In the genomic region with DNA sequence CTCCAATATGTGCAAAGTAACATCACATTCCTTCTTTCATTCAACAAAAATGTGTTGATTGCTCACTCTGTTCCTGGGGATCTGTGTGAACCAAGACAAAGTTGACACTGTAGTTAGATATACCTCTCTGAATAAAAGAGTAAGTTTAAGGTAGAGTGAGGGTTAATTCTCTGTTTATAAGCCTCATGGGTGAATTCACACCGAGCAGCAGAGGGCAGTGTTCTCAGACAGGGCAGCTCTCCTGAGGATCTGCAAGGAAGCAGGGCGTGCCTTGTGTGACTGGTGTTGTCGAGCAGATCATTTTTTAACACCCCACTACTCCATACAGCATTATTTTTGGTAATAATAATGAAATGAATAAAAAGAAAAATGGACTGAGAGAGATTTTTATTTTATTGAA, we compare ENCODE assay signal across 8 cellular contexts. TPM values are rescaled to one million over a fixed set of nuclear protein-coding genes. Genes with fewer than 3 reads are reported as not detected.
DNase-seq lines count a peak whose midpoint lies in the region; ATAC-seq, FAIRE-seq and TF ChIP-seq lines count a peak whose summit lies in the region.
"Had no signal": no experiment of that assay in that cellular context is flagged by ENCODE, and none has a peak within 500 bp of the region (broad histone marks: within the 10 kb centered on the region; RNA-seq: fewer than 3 reads in every experiment).

No MANE protein-coding gene starts in this region.

- H3K36me3 Mint-ChIP-seq in astrocyte (ENCODE audit: low read depth, unreplicated experiment) = no peaks in the 10 kb centered on the region

- H3K9me3 ChIP-seq in OCI-LY3 (ENCODE audit: insufficient read depth, low read length) (no peaks in the 10 kb centered on the region), astrocyte (ENCODE audit: insufficient read depth, low read depth, low read length) (no peaks in the 10 kb centered on the region), HepG2 (ENCODE audit: low read length) (no peaks in the 10 kb centered on the region), gastroesophageal sphincter (peaks cover 0 to 5% (median 0%) of the 10 kb centered on the region in 3 donors)

- TF ChIP-seq CTCF in GM12865 (IDR thresholded peaks at IDR 0.05; ENCODE audit: insufficient read depth, low read depth, low read length, missing control alignments) (peak; percentile 55), OCI-LY3 (IDR thresholded peaks at IDR 0.05; ENCODE audit: low read depth, low read length) (peak; percentile 77), astrocyte (IDR thresholded peaks at IDR 0.05; ENCODE audit: insufficient read depth, low read depth, low read length) (peak; percentile 25), HepG2 (CRISPR knock-in tag; IDR thresholded peaks at IDR 0.05) (peak; percentile 78), gastroesophageal sphincter (IDR thresholded peaks at IDR 0.05) (peak in 1 of 4 experiments; percentile 43), dorsolateral prefrontal cortex (IDR thresholded peaks at IDR 0.05 in 54 of 56, conservative IDR thresholded peaks at IDR 0.05 in 2 of 56; ENCODE audit: low read depth in 1 of 56, partially characterized antibody in 56 of 56) (peak in 11 of 56 donors; percentile 5 to 31 (median 15))

- H4K20me1 ChIP-seq in OCI-LY3 (ENCODE audit: insufficient read depth, low read length) (no peaks in the 10 kb centered on the region), astrocyte (ENCODE audit: insufficient read depth, low read length) (no peaks in the 10 kb centered on the region), HepG2 (ENCODE audit: insufficient read depth, low read length) (no peaks in the 10 kb centered on the region)

- no peaks in the 10 kb centered on the region for H3K79me2 ChIP-seq in OCI-LY3 (ENCODE audit: low read length)
- H3K79me2 ChIP-seq in astrocyte (ENCODE audit: insufficient read depth, low read length) = no peaks in the 10 kb centered on the region
- H3K79me2 ChIP-seq in HepG2 (ENCODE audit: insufficient read depth, low read length) = no peaks in the 10 kb centered on the region

- H3K36me3 ChIP-seq in OCI-LY3 (replicated peaks; ENCODE audit: low read depth, low read length) (no peaks in the 10 kb centered on the region), astrocyte (ENCODE audit: insufficient read depth, low read length) (no peaks in the 10 kb centered on the region), HepG2 (replicated peaks in 1 of 2; ENCODE audit: control insufficient read depth in 1 of 2, insufficient read depth in 2 of 2, low read length in 2 of 2) (no peaks in the 10 kb centered on the region), gastroesophageal sphincter (no peaks in the 10 kb centered on the region)

- POLR2A ChIA-PET in HepG2 (lab: Yijun Ruan, JAX) = no interaction called here

- no peak overlapping the region for H3K4me3 ChIP-seq in GM12865 (ENCODE audit: low read depth, low read length)
- H3K4me3 ChIP-seq in OCI-LY3 (ENCODE audit: low read length) = no peak overlapping the region
- H3K4me3 ChIP-seq in astrocyte (ENCODE audit: insufficient read depth, low read depth, low read length) = no peak overlapping the region
- H3K4me3 ChIP-seq in HepG2 (replicated peaks in 1 of 3; ENCODE audit: insufficient read depth in 1 of 3, low read depth in 2 of 3, low read length in 3 of 3) = no peak overlapping the region
- no peak overlapping the region for H3K4me3 ChIP-seq in gastroesophageal sphincter
- H3K4me3 ChIP-seq in dorsolateral prefrontal cortex = no peak overlapping the region

- ATAC-seq in HG03103 (IDR thresholded peaks at IDR 0.05; ENCODE audit: low read depth, unreplicated experiment) (peak; percentile 84), HepG2 (peak; percentile 69), gastroesophageal sphincter (no peak)

- in situ Hi-C loops in HepG2 (cut with HindIII; ENCODE audit: extremely low pct_ligation_motif_present, low pct_unique_long_range_greater_than_20kb) = loop anchor here (5.0 kb wide), 1 partner anchor 53 kb away; no protein-coding TSS in a partner anchor

- H3K4me2 ChIP-seq in OCI-LY3 (ENCODE audit: low read length) (no peak overlapping the region), astrocyte (ENCODE audit: low read length) (no peak overlapping the region), HepG2 (ENCODE audit: low read depth, low read length) (no peak overlapping the region)

- DNase-seq in GM12865 (ENCODE audit: low read depth) = peak; percentile 73
- no peak for DNase-seq in astrocyte (ENCODE audit: low read depth)
- peak; percentile 55 for DNase-seq in HepG2 (ENCODE audit: low spot score)
- DNase-seq in dorsolateral prefrontal cortex = no peak
- DNase-seq: activated B cell treated with CpG ODN at 0.5 μM for 24 hours had no signal

- H3K27ac Mint-ChIP-seq in astrocyte (ENCODE audit: unreplicated experiment) = no peak overlapping the region
- H3K27ac Mint-ChIP-seq: activated B cell treated with CpG ODN at 0.5 μM for 24 hours had no signal

- H3K4me1 Mint-ChIP-seq in astrocyte (ENCODE audit: low read depth, unreplicated experiment) = no peaks in the 10 kb centered on the region
- H3K4me1 Mint-ChIP-seq: activated B cell treated with CpG ODN at 0.5 μM for 24 hours had no signal

- CTCF ChIA-PET in HepG2 (lab: Yijun Ruan, JAX; ENCODE audit: low intra/inter-chr PET ratio, low total read pairs) = interaction anchor here (1.4 to 4.4 kb wide), 3 partner anchors 58 to 100 kb away, joined by 4 to 67 read pairs (median 34); no protein-coding TSS in a partner anchor

- H2AFZ ChIP-seq in OCI-LY3 (ENCODE audit: low read depth, low read length) (no peak overlapping the region), astrocyte (ENCODE audit: low read depth, low read length) (no peak overlapping the region), HepG2 (ENCODE audit: low read length) (no peak overlapping the region)

- H3K27me3 ChIP-seq in OCI-LY3 (ENCODE audit: low read depth, low read length) = no peaks in the 10 kb centered on the region
- no peaks in the 10 kb centered on the region for H3K27me3 ChIP-seq in astrocyte (ENCODE audit: insufficient read depth, low read length)
- H3K27me3 ChIP-seq in HepG2 (ENCODE audit: control insufficient read depth in 1 of 2, insufficient read depth in 2 of 2, low read length in 2 of 2) = peaks cover 0 to 12% of the 10 kb centered on the region in 2 experiments; a peak in 3 of 5 replicates
- H3K27me3 ChIP-seq in gastroesophageal sphincter = peaks cover 12% of the 10 kb centered on the region
- H3K27me3 ChIP-seq in dorsolateral prefrontal cortex = peaks cover 0 to 5% (median 0%) of the 10 kb centered on the region in 45 donors

- 7% methylated on average over 3 of the region's 3 CpGs for WGBS in HepG2 (ENCODE audit: low lambda C conversion rate)
- WGBS in gastroesophageal sphincter (ENCODE audit: low coverage in 1 of 2), 2 donors = 24 to 28% methylated on average over 3 of the region's 3 CpGs

- BruUV-seq in HepG2 (replicated peaks; lab: Mats Ljungman, UMichigan) = no TSS peak

- TF ChIP-seq RAD21 in HepG2 (CRISPR knock-in tag; IDR thresholded peaks at IDR 0.05) = peak; percentile 66

- no peak for TF ChIP-seq POLR2A in HepG2 (IDR thresholded peaks at IDR 0.05; ENCODE audit: insufficient read depth in 1 of 2, low read depth in 2 of 2, low read length in 2 of 2)
- no peak for TF ChIP-seq POLR2A in gastroesophageal sphincter (IDR thresholded peaks at IDR 0.05)

- FAIRE-seq in astrocyte (lab: Jason Lieb, UNC) (no peak), HepG2 (lab: Jason Lieb, UNC) (no peak)

- H3K9me3 Mint-ChIP-seq in astrocyte (ENCODE audit: unreplicated experiment) = peaks cover 6% of the 10 kb centered on the region

- peaks cover 10% of the 10 kb centered on the region for H3K27me3 Mint-ChIP-seq in astrocyte (ENCODE audit: low read depth, unreplicated experiment)

- intact Hi-C loops in HepG2 (cut with micrococcal nuclease; ENCODE audit: unreplicated experiment) = loop anchor here (1.0 kb wide), 2 partner anchors 58 to 65 kb away; no protein-coding TSS in a partner anchor
- intact Hi-C loops in dorsolateral prefrontal cortex (cut with DNase I) = no loop called here

- no peak for TF ChIP-seq EP300 in HepG2 (IDR thresholded peaks at IDR 0.05; ENCODE audit: low read depth in 2 of 2, low read length in 2 of 2)
- TF ChIP-seq EP300 in HepG2 (CRISPR knock-in tag; IDR thresholded peaks at IDR 0.05; ENCODE audit: borderline replicate concordance) = no peak
- TF ChIP-seq EP300 in gastroesophageal sphincter (IDR thresholded peaks at IDR 0.05) = no peak

- H3K9ac ChIP-seq in OCI-LY3 (ENCODE audit: low read length) = no peak overlapping the region
- H3K9ac ChIP-seq in astrocyte (ENCODE audit: low read length) = no peak overlapping the region
- H3K9ac ChIP-seq in HepG2 (ENCODE audit: insufficient read depth, low read depth, low read length) = no peak overlapping the region

- no peak overlapping the region for H3K4me3 Mint-ChIP-seq in astrocyte (ENCODE audit: unreplicated experiment)
- H3K4me3 Mint-ChIP-seq: activated B cell treated with CpG ODN at 0.5 μM for 24 hours had no signal

- 0 out of 2 replicates have a peak, but pooled peaks cover 4% of the 10 kb centered on the region for H3K4me1 ChIP-seq in OCI-LY3 (ENCODE audit: low read length)
- H3K4me1 ChIP-seq in astrocyte (ENCODE audit: insufficient read depth, low read length) = no peaks in the 10 kb centered on the region
- H3K4me1 ChIP-seq in HepG2 (ENCODE audit: insufficient read depth, low read length) = peaks cover 68% of the 10 kb centered on the region
- H3K4me1 ChIP-seq in gastroesophageal sphincter = no peaks in the 10 kb centered on the region

- no peak overlapping the region for H3K27ac ChIP-seq in OCI-LY3 (ENCODE audit: low read length)
- no peak overlapping the region for H3K27ac ChIP-seq in astrocyte (ENCODE audit: low read depth, low read length)
- no peak overlapping the region for H3K27ac ChIP-seq in HepG2 (ENCODE audit: extremely low read length, insufficient read depth, low read length)
- no peak overlapping the region for H3K27ac ChIP-seq in gastroesophageal sphincter
- H3K27ac ChIP-seq in dorsolateral prefrontal cortex = no peak overlapping the region

RNA-seq across cellular contexts. Expression of a gene that starts 34.4 kb away (rescaled TPM):
- 0.22 and 0.23 TPM in 2 replicates for total RNA-seq in astrocyte
- total RNA-seq in HepG2 (2016; rRNA removed; fragmentation: Illumina TruSeq; extraction: Trizol) = 10.3 and 10.4 TPM in 2 replicates
- 3.6 and 3.8 TPM in 2 replicates for total RNA-seq in HepG2 (2016; cell fraction: cytosol; rRNA removed; fragmentation: Illumina TruSeq; extraction: Trizol; ENCODE audit: low read depth)
- 10.3 and 10.5 TPM in 2 replicates for total RNA-seq in HepG2 (2016; cell fraction: insoluble cytoplasmic fraction; rRNA removed; fragmentation: Illumina TruSeq; extraction: Trizol)
- total RNA-seq in HepG2 (2016; cell fraction: membrane; rRNA removed; fragmentation: Illumina TruSeq; extraction: Trizol) = 12.0 and 13.5 TPM in 2 replicates
- 9.3 and 10.1 TPM in 2 replicates for total RNA-seq in HepG2 (2016; cell fraction: nucleus; rRNA removed; fragmentation: Illumina TruSeq; extraction: Trizol)
- 3.7 and 8.4 TPM in 2 replicates for polyA plus RNA-seq in HepG2 (2011; rRNA removed)
- polyA plus RNA-seq in HepG2 (2011; cell fraction: cytosol; rRNA removed) = 4.9 and 6.5 TPM in 2 replicates
- 8.2 and 13.0 TPM in 2 replicates for polyA plus RNA-seq in HepG2 (2011; cell fraction: nucleus; rRNA removed)
- 9.1 and 16.7 TPM in 2 replicates for polyA plus RNA-seq in HepG2 (2012)
- polyA plus RNA-seq in HepG2 (2016; cell fraction: cytosol; fragmentation: Illumina TruSeq; extraction: Trizol; ENCODE audit: low read depth) = 4.6 and 5.9 TPM in 2 replicates
- polyA plus RNA-seq in HepG2 (2016; cell fraction: insoluble cytoplasmic fraction; fragmentation: Illumina TruSeq; extraction: Trizol; ENCODE audit: low read depth) = 13.7 and 14.1 TPM in 2 replicates
- polyA plus RNA-seq in HepG2 (2016; cell fraction: membrane; fragmentation: Illumina TruSeq; extraction: Trizol; ENCODE audit: low read depth) = 12.2 and 13.8 TPM in 2 replicates
- 16.0 and 16.8 TPM in 2 replicates for polyA plus RNA-seq in HepG2 (2016; cell fraction: nucleus; fragmentation: Illumina TruSeq; extraction: Trizol; ENCODE audit: insufficient read depth, low read depth)
- polyA minus RNA-seq in HepG2 (2011; rRNA and poly(A)+ RNA removed; ENCODE audit: low replicate concordance) = 26.7 TPM in 1 of 2 replicates, not detected in the other
- polyA minus RNA-seq in HepG2 (2011; cell fraction: cytosol; rRNA and poly(A)+ RNA removed) = 5.5 and 9.2 TPM in 2 replicates
- polyA minus RNA-seq in HepG2 (2011; cell fraction: nucleus; rRNA and poly(A)+ RNA removed) = 10.3 and 15.8 TPM in 2 replicates
- total RNA-seq in gastroesophageal sphincter = not detected
- 10 to 100 TPM in 49 of 120 experiments, 1 to 10 TPM in 71; 2.1 to 17.1 (median 9.4) TPM for total RNA-seq in dorsolateral prefrontal cortex
- total RNA-seq: activated B cell treated with CpG ODN at 0.5 μM for 24 hours had no signal

RNA-seq across cellular contexts. Expression of a gene that starts 40.2 kb away (rescaled TPM):
- total RNA-seq in astrocyte (4.5 and 5.4 TPM in 2 replicates), HepG2 (2016; rRNA removed; fragmentation: Illumina TruSeq; extraction: Trizol) (1.1 and 2.0 TPM in 2 replicates), gastroesophageal sphincter (10 to 100 TPM; 13.5 to 88.1 (median 44.2) TPM), dorsolateral prefrontal cortex (1 to 10 TPM in 107 of 120 experiments, under 1 TPM in 10, not detected in 3; 0.56 to 8.1 (median 2.2) TPM)
- total RNA-seq in HepG2 (2016; cell fraction: cytosol; rRNA removed; fragmentation: Illumina TruSeq; extraction: Trizol; ENCODE audit: low read depth) = 0.40 and 0.71 TPM in 2 replicates
- 2.0 and 2.1 TPM in 2 replicates for total RNA-seq in HepG2 (2016; cell fraction: insoluble cytoplasmic fraction; rRNA removed; fragmentation: Illumina TruSeq; extraction: Trizol)
- total RNA-seq in HepG2 (2016; cell fraction: membrane; rRNA removed; fragmentation: Illumina TruSeq; extraction: Trizol) = 0.71 and 1.1 TPM in 2 replicates
- 1.5 and 2.6 TPM in 2 replicates for total RNA-seq in HepG2 (2016; cell fraction: nucleus; rRNA removed; fragmentation: Illumina TruSeq; extraction: Trizol)
- 0.71 and 0.74 TPM in 2 replicates for polyA plus RNA-seq in HepG2 (2011; rRNA removed)
- 0.46 and 1.2 TPM in 2 replicates for polyA plus RNA-seq in HepG2 (2011; cell fraction: cytosol; rRNA removed)
- 0.55 and 0.87 TPM in 2 replicates for polyA plus RNA-seq in HepG2 (2011; cell fraction: nucleus; rRNA removed)
- 0.87 and 2.5 TPM in 2 replicates for polyA plus RNA-seq in HepG2 (2012)
- polyA plus RNA-seq in HepG2 (2016; cell fraction: cytosol; fragmentation: Illumina TruSeq; extraction: Trizol; ENCODE audit: low read depth) = 0.47 and 1.1 TPM in 2 replicates
- 1.1 and 1.3 TPM in 2 replicates for polyA plus RNA-seq in HepG2 (2016; cell fraction: insoluble cytoplasmic fraction; fragmentation: Illumina TruSeq; extraction: Trizol; ENCODE audit: low read depth)
- polyA plus RNA-seq in HepG2 (2016; cell fraction: membrane; fragmentation: Illumina TruSeq; extraction: Trizol; ENCODE audit: low read depth) = 1.00 and 1.6 TPM in 2 replicates
- 3.8 and 6.0 TPM in 2 replicates for polyA plus RNA-seq in HepG2 (2016; cell fraction: nucleus; fragmentation: Illumina TruSeq; extraction: Trizol; ENCODE audit: insufficient read depth, low read depth)
- polyA minus RNA-seq in HepG2 (2011; rRNA and poly(A)+ RNA removed; ENCODE audit: low replicate concordance) = 0.60 and 25.3 TPM in 2 replicates
- polyA minus RNA-seq in HepG2 (2011; cell fraction: cytosol; rRNA and poly(A)+ RNA removed) = 1.7 TPM in 1 of 2 replicates, not detected in the other
- 0.52 and 1.5 TPM in 2 replicates for polyA minus RNA-seq in HepG2 (2011; cell fraction: nucleus; rRNA and poly(A)+ RNA removed)
- total RNA-seq: activated B cell treated with CpG ODN at 0.5 μM for 24 hours had no signal

Comparison
In these comparisons a context has a peak if more than half of its experiments do, and no peak if none do; other contexts are left out.
1. DNase-seq: peak in GM12865 (single experiment) and HepG2 (single experiment); none in astrocyte (single experiment) and dorsolateral prefrontal cortex (0 of 10).